ENCODE assay signal across 27 cellular contexts in the genomic region with DNA sequence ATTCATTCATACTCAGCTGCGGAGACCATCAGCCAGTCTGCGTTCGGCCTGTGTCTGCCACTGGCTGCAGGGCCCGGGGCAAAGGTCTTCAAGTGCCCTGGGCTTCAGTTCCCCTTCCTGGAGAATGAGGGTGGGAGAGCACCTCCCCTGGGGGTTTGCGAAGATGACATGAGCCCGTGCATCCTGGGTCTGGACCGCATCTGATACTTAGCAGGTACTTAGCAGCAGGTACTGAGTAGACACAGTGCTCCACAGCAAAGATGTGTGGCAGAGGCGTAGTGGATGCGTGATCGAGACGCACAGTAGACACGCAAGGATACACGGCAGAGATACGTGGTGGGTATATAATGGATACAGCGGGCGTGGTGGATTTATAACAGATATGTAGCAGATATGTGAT. TPM values are rescaled to one million over a fixed set of nuclear protein-coding genes. Genes with fewer than 3 reads are reported as not detected.
A peak's percentile ranks its signal among the peaks of the same experiment; 100 is the strongest.
DNase-seq lines count a peak whose midpoint lies in the region; ATAC-seq and TF ChIP-seq lines count a peak whose summit lies in the region.
"Had no signal": no experiment of that assay in that cellular context is flagged by ENCODE, and none has a peak within 500 bp of the region (broad histone marks: within the 10 kb centered on the region; RNA-seq: fewer than 3 reads in every experiment).

No MANE protein-coding gene starts in this region.

- H3K36me3 Mint-ChIP-seq in natural killer cell treated with Interleukin-12 subunit alpha and Interleukin-12 subunit beta and Interleukin-15 and Interleukin-18, amount 100 ng/mL, for 72 hours, result peaks cover 6% of the 10 kb centered on the region
- no peaks in the 10 kb centered on the region for H3K36me3 Mint-ChIP-seq in natural killer cell
- H3K36me3 Mint-ChIP-seq in glutamatergic neuron (ENCODE audit: unreplicated experiment), result peaks cover 13% of the 10 kb centered on the region
- H3K36me3 Mint-ChIP-seq in endothelial cell (ENCODE audit: low read depth, unreplicated experiment), result peaks cover 9% of the 10 kb centered on the region

- H2AFZ ChIP-seq in osteoblast (ENCODE audit: low read length), result no peak overlapping the region

- H3K4me3 Mint-ChIP-seq in natural killer cell treated with Interleukin-12 subunit alpha and Interleukin-12 subunit beta and Interleukin-15 and Interleukin-18, amount 100 ng/mL, for 72 hours, result no peak overlapping the region
- H3K4me3 Mint-ChIP-seq in natural killer cell (no peak overlapping the region), glutamatergic neuron (ENCODE audit: unreplicated experiment) (peak overlapping the region; percentile 63), endothelial cell (ENCODE audit: unreplicated experiment) (no peak overlapping the region)
- H3K4me3 Mint-ChIP-seq: CD8-positive, alpha-beta memory T cell had no signal

- H3K79me2 ChIP-seq in osteoblast (ENCODE audit: insufficient read depth, low read length), result no peaks in the 10 kb centered on the region

- H4K20me1 ChIP-seq in osteoblast (ENCODE audit: insufficient read depth, low read length), result no peaks in the 10 kb centered on the region

- no peak overlapping the region for H3K4me2 ChIP-seq in osteoblast (ENCODE audit: insufficient read depth, low read length)
- H3K4me2 ChIP-seq: A549, KMS-11 had no signal

- DNase-seq in natural killer cell treated with Interleukin-12 subunit alpha and Interleukin-12 subunit beta and Interleukin-15 and Interleukin-18, amount 100 ng/mL, for 72 hours (ENCODE audit: low spot score), result peak; percentile 29
- no peak for DNase-seq in natural killer cell
- no peak for DNase-seq in glutamatergic neuron
- peak; percentile 76 for DNase-seq in osteoblast (ENCODE audit: insufficient read length, low spot score, missing footprints)
- DNase-seq in endothelial cell (ENCODE audit: low spot score), result no peak
- no peak for DNase-seq in activated gamma-delta T cell (lab: John Stamatoyannopoulos, UW)
- DNase-seq: AML-193; Calu3; CD8-positive, alpha-beta memory T cell; DMS79 treated with DMSO at 0.1 percent for 48 hours; GF-D8; HCEC 1CT; IMR-90; MM.1S; NCI-H1048; NCI-H1417; NCI-H1694; NCI-H2029 treated with DMSO at 0.1 percent for 48 hours; NCI-H2227 treated with DMSO at 0.1 percent for 48 hours; NCI-H69; RPMI8226; SIG-M5 had no signal

- peaks cover 0 to 4% of the 10 kb centered on the region in 2 donors for H3K4me1 Mint-ChIP-seq in natural killer cell treated with Interleukin-12 subunit alpha and Interleukin-12 subunit beta and Interleukin-15 and Interleukin-18, amount 100 ng/mL, for 72 hours (ENCODE audit: low read depth in 2 of 2)
- peaks cover 0 to 5% of the 10 kb centered on the region in 2 donors for H3K4me1 Mint-ChIP-seq in natural killer cell
- H3K4me1 Mint-ChIP-seq in glutamatergic neuron (ENCODE audit: low read depth, unreplicated experiment), result peaks cover 29% of the 10 kb centered on the region
- H3K4me1 Mint-ChIP-seq in endothelial cell (ENCODE audit: unreplicated experiment), result no peaks in the 10 kb centered on the region

- H3K9me3 ChIP-seq in osteoblast (ENCODE audit: low read depth, low read length), result no peaks in the 10 kb centered on the region

- no peak overlapping the region for H3K27ac ChIP-seq in osteoblast (ENCODE audit: low read depth, low read length)
- H3K27ac ChIP-seq: A549, C4-2B, KMS-11, SK-N-MC had no signal

- intact Hi-C loops in natural killer cell (cut with micrococcal nuclease), result no loop called here

- peaks cover 4% of the 10 kb centered on the region for H3K9me3 Mint-ChIP-seq in natural killer cell treated with Interleukin-12 subunit alpha and Interleukin-12 subunit beta and Interleukin-15 and Interleukin-18, amount 100 ng/mL, for 72 hours
- H3K9me3 Mint-ChIP-seq in natural killer cell (peaks cover 0 to 4% of the 10 kb centered on the region in 2 donors), glutamatergic neuron (ENCODE audit: unreplicated experiment) (peaks cover 21% of the 10 kb centered on the region), endothelial cell (ENCODE audit: unreplicated experiment) (no peaks in the 10 kb centered on the region)

- H3K4me1 ChIP-seq in osteoblast (ENCODE audit: insufficient read depth, low read length), result peaks cover 10% of the 10 kb centered on the region
- H3K4me1 ChIP-seq: A549 had no signal

- TF ChIP-seq CTCF in natural killer cell (IDR thresholded peaks at IDR 0.05) (no peak), glutamatergic neuron (IDR thresholded peaks at IDR 0.05; ENCODE audit: partially characterized antibody, unreplicated experiment) (no peak), osteoblast (IDR thresholded peaks at IDR 0.05; ENCODE audit: extremely low read depth, low read depth, low read length) (no peak), endothelial cell (IDR thresholded peaks at IDR 0.05; ENCODE audit: unreplicated experiment) (no peak)

- peaks cover 10% of the 10 kb centered on the region for H3K27me3 ChIP-seq in osteoblast (ENCODE audit: insufficient read depth, low read length)

- no peak for ATAC-seq in natural killer cell treated with Interleukin-12 subunit alpha and Interleukin-12 subunit beta and Interleukin-15 and Interleukin-18, amount 100 ng/mL, for 72 hours
- ATAC-seq in natural killer cell (no peak), HG03521 (IDR thresholded peaks at IDR 0.05; ENCODE audit: unreplicated experiment) (no peak)
- ATAC-seq: A549 had no signal

- no peaks in the 10 kb centered on the region for H3K36me3 ChIP-seq in osteoblast (ENCODE audit: insufficient read depth, low read length)

- no peak overlapping the region for H3K4me3 ChIP-seq in osteoblast (ENCODE audit: insufficient read depth, low read length)
- H3K4me3 ChIP-seq: A549, SK-N-MC had no signal

- no peaks in the 10 kb centered on the region for H3K27me3 Mint-ChIP-seq in natural killer cell treated with Interleukin-12 subunit alpha and Interleukin-12 subunit beta and Interleukin-15 and Interleukin-18, amount 100 ng/mL, for 72 hours
- H3K27me3 Mint-ChIP-seq in natural killer cell (ENCODE audit: low read depth in 2 of 2), result no peaks in the 10 kb centered on the region
- H3K27me3 Mint-ChIP-seq in glutamatergic neuron (ENCODE audit: unreplicated experiment), result peaks cover 17% of the 10 kb centered on the region
- peaks cover 2% of the 10 kb centered on the region for H3K27me3 Mint-ChIP-seq in endothelial cell (ENCODE audit: unreplicated experiment)

- H3K27ac Mint-ChIP-seq in natural killer cell treated with Interleukin-12 subunit alpha and Interleukin-12 subunit beta and Interleukin-15 and Interleukin-18, amount 100 ng/mL, for 72 hours, result no peak overlapping the region
- H3K27ac Mint-ChIP-seq in natural killer cell (no peak overlapping the region), glutamatergic neuron (ENCODE audit: unreplicated experiment) (peak overlapping the region; percentile 57), endothelial cell (ENCODE audit: unreplicated experiment) (no peak overlapping the region)

RNA-seq across cellular contexts. Expression of a gene that starts 51.3 kb away (rescaled TPM):
- 10 to 100 TPM; 10.8 to 13.2 TPM for total RNA-seq in natural killer cell treated with Interleukin-12 subunit alpha and Interleukin-12 subunit beta and Interleukin-15 and Interleukin-18, amount 100 ng/mL, for 72 hours
- 10 to 100 TPM; 25.1 to 37.1 (median 30.5) TPM for total RNA-seq in natural killer cell
- 120 TPM for total RNA-seq in glutamatergic neuron (ENCODE audit: unreplicated experiment)
- 0.29 and 0.72 TPM in 2 replicates for total RNA-seq in osteoblast
- total RNA-seq in endothelial cell (ENCODE audit: unreplicated experiment), result 23.1 TPM

Comparison
In these comparisons a context has a peak if more than half of its experiments do, and no peak if none do; other contexts are left out.
1. DNase-seq: peak in natural killer cell treated with Interleukin-12 subunit alpha and Interleukin-12 subunit beta and Interleukin-15 and Interleukin-18, amount 100 ng/mL, for 72 hours (single experiment) and osteoblast (single experiment); none in natural killer cell (single experiment), glutamatergic neuron (single experiment), endothelial cell (single experiment) and activated gamma-delta T cell (single experiment).